In the genomic region with DNA sequence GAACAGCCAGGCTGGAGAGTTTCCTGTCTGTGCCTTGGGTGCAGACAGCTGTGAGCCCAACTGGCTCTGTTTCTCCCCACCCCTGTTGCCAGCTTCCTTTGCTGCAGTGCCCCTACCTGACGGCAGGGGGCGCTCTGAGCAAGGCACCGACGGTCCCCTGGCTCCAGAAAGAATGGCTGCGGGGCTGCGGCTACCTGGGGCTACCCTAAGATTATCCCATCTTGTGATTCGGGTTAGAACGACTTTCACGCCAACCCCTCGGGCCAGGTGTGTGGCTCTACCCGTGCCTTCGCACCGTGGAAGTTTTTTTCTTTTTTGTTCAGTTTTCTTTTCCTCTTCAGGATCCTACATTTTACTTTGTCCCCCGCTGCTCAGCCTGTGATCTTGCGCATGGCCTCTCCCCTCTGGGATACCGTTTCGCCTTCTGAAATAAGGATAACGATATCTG, we compare ENCODE assay signal across 8 cellular contexts. TPM values are rescaled to one million over a fixed set of nuclear protein-coding genes. Genes with fewer than 3 reads are reported as not detected.
A peak's percentile ranks its signal among the peaks of the same experiment; 100 is the strongest.
DNase-seq lines count a peak whose midpoint lies in the region; ATAC-seq and TF ChIP-seq lines count a peak whose summit lies in the region.

No MANE protein-coding gene starts in this region.

- DNase-seq in Daoy (ENCODE audit: low read depth), result peak; percentile 67
- peak; percentile 58 for DNase-seq in M059J (ENCODE audit: low read depth)
- peak; percentile 39 for DNase-seq in SKM-1 treated with dmso at 0.1 percent for 144 hours (lab: John Stamatoyannopoulos, UW; ENCODE audit: unreplicated experiment)
- DNase-seq in activated naive CD4-positive, alpha-beta T cell treated with anti-CD3 and anti-CD28 coated beads, Interleukin-2, amount 50 U/mL, for 16 hours, result peak; percentile 78
- DNase-seq in cardiac muscle cell (ENCODE audit: low read depth in 1 of 2, low spot score in 1 of 2), result peak; percentile 66
- peak; percentile 76 to 83 for DNase-seq in psoas muscle

- WGBS in psoas muscle, 3 donors, result 36 to 43% (median 38%) methylated on average over 18 of the region's 18 CpGs

- H3K36me3 ChIP-seq in cardiac muscle cell (peaks cover 5% of the 10 kb centered on the region), psoas muscle (ENCODE audit: insufficient read depth in 1 of 2, low read depth in 1 of 2) (no peaks in the 10 kb centered on the region)

- H3K4me1 ChIP-seq in cardiac muscle cell (ENCODE audit: low read depth) (peaks cover 5% of the 10 kb centered on the region), psoas muscle (no peaks in the 10 kb centered on the region)

- H3K27ac ChIP-seq in cardiac muscle cell (no peak overlapping the region), psoas muscle (no peak overlapping the region)

- H3K4me3 ChIP-seq in cardiac muscle cell (no peak overlapping the region), psoas muscle (no peak overlapping the region)

- ATAC-seq in psoas muscle (peak; percentile 67 to 91 (median 78)), GM21529 (IDR thresholded peaks at IDR 0.05; ENCODE audit: unreplicated experiment) (no peak), HG03439 (IDR thresholded peaks at IDR 0.05; ENCODE audit: unreplicated experiment) (no peak)

- no peaks in the 10 kb centered on the region for H3K27me3 ChIP-seq in cardiac muscle cell
- peaks cover 0 to 7% (median 0%) of the 10 kb centered on the region in 3 donors for H3K27me3 ChIP-seq in psoas muscle (ENCODE audit: insufficient read depth in 3 of 3, low read length in 2 of 3)

- peak; percentile 99 for TF ChIP-seq CTCF in cardiac muscle cell (IDR thresholded peaks at IDR 0.05; ENCODE audit: low read depth, low read length)
- peak; percentile 95 for TF ChIP-seq CTCF in psoas muscle (IDR thresholded peaks at IDR 0.05)

- H3K9me3 ChIP-seq in cardiac muscle cell (ENCODE audit: low read depth) (no peaks in the 10 kb centered on the region), psoas muscle (no peaks in the 10 kb centered on the region)

- intact Hi-C loops in psoas muscle (cut with DNase I), result loop anchor here (2.0 to 10.0 kb wide), 2 partner anchors 236 to 392 kb away; no protein-coding TSS in a partner anchor

RNA-seq across cellular contexts. Expression of gene AAR2, which starts 33.4 kb away (rescaled TPM):
- total RNA-seq in Daoy (2014; rRNA removed; shearing (Covaris generic)), result 21.6 and 27.1 TPM in 2 replicates
- 30.1 and 46.2 TPM in 2 replicates for total RNA-seq in M059J (2014; rRNA removed; shearing (Covaris generic))
- 33.5 and 36.0 TPM in 2 replicates for total RNA-seq in cardiac muscle cell
- 42.2 and 43.5 TPM in 2 replicates for polyA plus RNA-seq in cardiac muscle cell
- total RNA-seq in psoas muscle, result 10 to 100 TPM; 13.4 to 25.8 (median 14.1) TPM
- polyA plus RNA-seq in psoas muscle, result 10 to 100 TPM; 20.3 to 29.6 (median 24.5) TPM

RNA-seq across cellular contexts. Expression of gene EPB41L1, which starts 48.4 kb away (rescaled TPM):
- 2.2 and 8.5 TPM in 2 replicates for total RNA-seq in Daoy (2014; rRNA removed; shearing (Covaris generic))
- 20.1 and 34.9 TPM in 2 replicates for total RNA-seq in M059J (2014; rRNA removed; shearing (Covaris generic))
- total RNA-seq in cardiac muscle cell (66.7 and 83.5 TPM in 2 replicates), psoas muscle (10 to 100 TPM in 2 of 4 donors, 1 to 10 TPM in 2; 9.1 to 24.1 (median 9.9) TPM)
- polyA plus RNA-seq in cardiac muscle cell (34.3 and 48.0 TPM in 2 replicates), psoas muscle (1 to 10 TPM; 4.2 to 4.9 (median 4.2) TPM)

Comparison
In these comparisons a context has a peak if more than half of its experiments do, and no peak if none do; other contexts are left out.
1. ATAC-seq: peak in psoas muscle (4 of 4); none in GM21529 (single experiment) and HG03439 (single experiment).
2. Peak in every context shown above with its lines, with median percentiles within 50 percentile points of each other: DNase-seq.